ENCODE assay signal across 1 cellular context in genomic region chr5:177445052-177446016, GRCh38.
TF ChIP-seq lines count a peak whose summit lies in the region.

No MANE protein-coding gene starts in this region.

TF ChIP-seq in H1, 55 proteins besides CTCF, POLR2A, EP300 and RAD21:
- TF ChIP-seq ATF2 (IDR thresholded peaks at IDR 0.05; ENCODE audit: low read length) = 0 out of 2 replicates have a peak, but pooled peaks have one; percentile 20
- TF ChIP-seq KDM4A (IDR thresholded peaks at IDR 0.05; ENCODE audit: low read depth, low read length, severe bottlenecking) = no peak
- TF ChIP-seq SIX5 (IDR thresholded peaks at IDR 0.05; ENCODE audit: low read depth, low read length) = no peak
- no peak for TF ChIP-seq E2F6 (IDR thresholded peaks at IDR 0.05)
- no peak for TF ChIP-seq ASH2L (IDR thresholded peaks at IDR 0.05; ENCODE audit: low read length)
- TF ChIP-seq POLR2AphosphoS5 (IDR thresholded peaks at IDR 0.05; ENCODE audit: low read depth, low read length) = peak; percentile 34; the same call in 1 of the 2 replicates
- no peak for TF ChIP-seq RBBP5 (IDR thresholded peaks at IDR 0.05; ENCODE audit: borderline replicate concordance, low read depth, low read length)
- TF ChIP-seq TBP (IDR thresholded peaks at IDR 0.05; ENCODE audit: low read depth, low read length) = no peak
